ENCODE assay signal across 8 cellular contexts in the genomic region with DNA sequence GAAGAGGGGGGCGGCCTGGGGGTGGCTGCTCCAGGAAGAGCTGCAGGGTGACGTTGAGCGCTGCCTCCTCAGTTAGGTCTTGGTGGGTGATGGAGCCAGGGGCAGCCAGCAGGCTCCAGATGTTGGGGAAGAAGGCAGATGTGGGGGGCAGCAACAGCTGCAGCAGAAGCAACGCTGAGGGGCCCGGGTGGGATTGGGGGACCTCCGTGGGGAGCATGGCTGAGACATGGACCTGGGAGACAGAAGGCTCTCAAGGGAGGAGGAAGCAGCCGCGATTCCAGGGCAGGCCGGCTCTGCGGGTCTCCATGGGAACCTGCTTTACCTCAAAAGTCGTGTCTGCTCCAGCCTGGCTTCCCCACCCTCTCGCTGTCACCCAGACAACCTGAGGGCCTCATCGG. TPM values are rescaled to one million over a fixed set of nuclear protein-coding genes. Genes with fewer than 3 reads are reported as not detected.
DNase-seq lines count a peak whose midpoint lies in the region; ATAC-seq and TF ChIP-seq lines count a peak whose summit lies in the region.

No MANE protein-coding gene starts in this region.

- H3K4me1 ChIP-seq in vagina = peaks cover 11% of the 10 kb centered on the region

- peaks cover 2% of the 10 kb centered on the region for H3K36me3 ChIP-seq in kidney epithelial cell (ENCODE audit: control insufficient read depth, insufficient read depth, low read length)
- peaks cover 0 to 29% of the 10 kb centered on the region in 2 donors for H3K36me3 ChIP-seq in vagina

- H3K27me3 ChIP-seq in kidney epithelial cell (ENCODE audit: control insufficient read depth, insufficient read depth, low read length) (no peaks in the 10 kb centered on the region), vagina (no peaks in the 10 kb centered on the region)

- H3K36me3 Mint-ChIP-seq in activated naive CD4-positive, alpha-beta T cell treated with anti-CD3 and anti-CD28 coated beads, Interleukin-2, amount 10 ng/mL, durations not matched to agents 7 days and 5 days = peaks cover 14% of the 10 kb centered on the region
- peaks cover 20% of the 10 kb centered on the region for H3K36me3 Mint-ChIP-seq in activated CD4-positive, alpha-beta memory T cell treated with anti-CD3 and anti-CD28 coated beads for 36 hours

- H3K9me3 ChIP-seq in vagina = no peaks in the 10 kb centered on the region

- no peak for ATAC-seq in GM21529 (IDR thresholded peaks at IDR 0.05; ENCODE audit: unreplicated experiment)

- POLR2A ChIA-PET in activated CD4-positive, alpha-beta memory T cell treated with anti-CD3 and anti-CD28 coated beads for 36 hours (lab: Charles Lee) = no interaction called here

- H3K4me3 Mint-ChIP-seq in activated naive CD4-positive, alpha-beta T cell treated with anti-CD3 and anti-CD28 coated beads, Interleukin-2, amount 10 ng/mL, durations not matched to agents 7 days and 5 days = peak overlapping the region; percentile 23
- H3K4me3 Mint-ChIP-seq in activated CD4-positive, alpha-beta memory T cell treated with anti-CD3 and anti-CD28 coated beads for 36 hours = peak overlapping the region; percentile 26

- H3K9me3 Mint-ChIP-seq in activated naive CD4-positive, alpha-beta T cell treated with anti-CD3 and anti-CD28 coated beads, Interleukin-2, amount 10 ng/mL, durations not matched to agents 7 days and 5 days = no peaks in the 10 kb centered on the region
- no peaks in the 10 kb centered on the region for H3K9me3 Mint-ChIP-seq in activated CD4-positive, alpha-beta memory T cell treated with anti-CD3 and anti-CD28 coated beads for 36 hours

- DNase-seq in activated naive CD4-positive, alpha-beta T cell treated with anti-CD3 and anti-CD28 coated beads, Interleukin-2, amount 10 ng/mL, durations not matched to agents 7 days and 5 days = no peak
- DNase-seq in activated naive CD4-positive, alpha-beta T cell treated with anti-CD3 and anti-CD28 coated beads, Interleukin-2, amount 50 U/mL, for 16 hours = no peak
- DNase-seq in activated CD4-positive, alpha-beta memory T cell treated with anti-CD3 and anti-CD28 coated beads for 36 hours = no peak
- DNase-seq in kidney epithelial cell (ENCODE audit: low read depth) (no peak), vagina (ENCODE audit: extremely low spot score in 2 of 2) (no peak), SW 1271 (lab: John Stamatoyannopoulos, UW) (no peak)
- DNase-seq in stimulated activated naive CD4-positive, alpha-beta T cell (lab: John Stamatoyannopoulos, UW) = no peak

- H3K4me1 Mint-ChIP-seq in activated naive CD4-positive, alpha-beta T cell treated with anti-CD3 and anti-CD28 coated beads, Interleukin-2, amount 10 ng/mL, durations not matched to agents 7 days and 5 days = peaks cover 49% of the 10 kb centered on the region
- H3K4me1 Mint-ChIP-seq in activated CD4-positive, alpha-beta memory T cell treated with anti-CD3 and anti-CD28 coated beads for 36 hours (ENCODE audit: low read depth) = peaks cover 39% of the 10 kb centered on the region

- TF ChIP-seq CTCF in kidney epithelial cell (IDR thresholded peaks at IDR 0.05; ENCODE audit: insufficient read depth, low read length, poor library complexity, severe bottlenecking) = no peak
- no peak for TF ChIP-seq CTCF in vagina (IDR thresholded peaks at IDR 0.05)

- H3K27ac Mint-ChIP-seq in activated naive CD4-positive, alpha-beta T cell treated with anti-CD3 and anti-CD28 coated beads, Interleukin-2, amount 10 ng/mL, durations not matched to agents 7 days and 5 days = peak overlapping the region; percentile 70
- H3K27ac Mint-ChIP-seq in activated CD4-positive, alpha-beta memory T cell treated with anti-CD3 and anti-CD28 coated beads for 36 hours = peak overlapping the region; percentile 56

- TF ChIP-seq POLR2A in vagina (IDR thresholded peaks at IDR 0.05) = no peak

- intact Hi-C loops in activated CD4-positive, alpha-beta memory T cell treated with anti-CD3 and anti-CD28 coated beads for 36 hours (cut with micrococcal nuclease) = loop anchor here (2.0 to 5.0 kb wide), 2 partner anchors 18 to 46 kb away; a partner anchor contains a TSS
- intact Hi-C loops in vagina (cut with DNase I) = no loop called here

- CTCF ChIA-PET in activated naive CD4-positive, alpha-beta T cell treated with anti-CD3 and anti-CD28 coated beads, Interleukin-2, amount 10 ng/mL, durations not matched to agents 7 days and 5 days (lab: Charles Lee) = interaction anchor here (2.4 kb wide), 1 partner anchor 15 kb away, joined by 11 read pairs; no protein-coding TSS in a partner anchor
- CTCF ChIA-PET in activated CD4-positive, alpha-beta memory T cell treated with anti-CD3 and anti-CD28 coated beads for 36 hours (lab: Charles Lee) = no interaction called here

- H3K4me3 ChIP-seq in kidney epithelial cell (ENCODE audit: low read depth, low read length) = peak overlapping the region; percentile 8
- peak overlapping the region in 1 of 2 donors; percentile 4 for H3K4me3 ChIP-seq in vagina

- peaks cover 5% of the 10 kb centered on the region for H3K27me3 Mint-ChIP-seq in activated naive CD4-positive, alpha-beta T cell treated with anti-CD3 and anti-CD28 coated beads, Interleukin-2, amount 10 ng/mL, durations not matched to agents 7 days and 5 days
- no peaks in the 10 kb centered on the region for H3K27me3 Mint-ChIP-seq in activated CD4-positive, alpha-beta memory T cell treated with anti-CD3 and anti-CD28 coated beads for 36 hours

- peak overlapping the region; percentile 51 for H3K27ac ChIP-seq in vagina

RNA-seq across cellular contexts. Expression of a gene that starts 0.6 kb away (rescaled TPM):
- 1 to 10 TPM; 2.0 to 2.1 TPM for total RNA-seq in activated CD4-positive, alpha-beta memory T cell treated with anti-CD3 and anti-CD28 coated beads for 36 hours
- 1.5 and 3.1 TPM in 2 replicates for total RNA-seq in kidney epithelial cell
- total RNA-seq in vagina = 0.74 TPM

RNA-seq across cellular contexts. Expression of a gene that starts 14.1 kb away (rescaled TPM):
- 10 to 100 TPM; 11.3 to 13.2 TPM for total RNA-seq in activated CD4-positive, alpha-beta memory T cell treated with anti-CD3 and anti-CD28 coated beads for 36 hours
- total RNA-seq in kidney epithelial cell (1.1 and 2.2 TPM in 2 replicates), vagina (not detected)

RNA-seq across cellular contexts. Expression of a gene that starts 19.0 kb away (rescaled TPM):
- total RNA-seq in activated CD4-positive, alpha-beta memory T cell treated with anti-CD3 and anti-CD28 coated beads for 36 hours = 100 to 1,000 TPM; 141 to 153 TPM
- total RNA-seq in kidney epithelial cell = 165 and 181 TPM in 2 replicates
- 39.8 TPM for total RNA-seq in vagina

RNA-seq across cellular contexts. Expression of a gene that starts 30.2 kb away (rescaled TPM):
- 100 to 1,000 TPM; 142 to 143 TPM for total RNA-seq in activated CD4-positive, alpha-beta memory T cell treated with anti-CD3 and anti-CD28 coated beads for 36 hours
- total RNA-seq in kidney epithelial cell = 78.6 and 89.0 TPM in 2 replicates
- 51.6 TPM for total RNA-seq in vagina

RNA-seq across cellular contexts. Expression of a gene that starts 36.8 kb away (rescaled TPM):
- total RNA-seq in activated CD4-positive, alpha-beta memory T cell treated with anti-CD3 and anti-CD28 coated beads for 36 hours = 10 to 100 TPM; 80.9 to 83.8 TPM
- 8.9 and 13.1 TPM in 2 replicates for total RNA-seq in kidney epithelial cell
- total RNA-seq in vagina = 11.0 TPM
